In genomic region chr14:75295061-75295461, GRCh38 we compare ENCODE assay signal across 8 cellular contexts. TPM values are rescaled to one million over a fixed set of nuclear protein-coding genes. Genes with fewer than 3 reads are reported as not detected.
A peak's percentile ranks its signal among the peaks of the same experiment; 100 is the strongest.
DNase-seq lines count a peak whose midpoint lies in the region; ATAC-seq and TF ChIP-seq lines count a peak whose summit lies in the region.

No MANE protein-coding gene starts in this region.

- H3K4me3 ChIP-seq in OCI-LY1 (ENCODE audit: low read depth, low read length, poor library complexity, severe bottlenecking): peak overlapping the region; percentile 73
- peak overlapping the region; percentile 53 for H3K4me3 ChIP-seq in smooth muscle cell

- H2AFZ ChIP-seq in OCI-LY1 (ENCODE audit: low read length) (no peak overlapping the region), smooth muscle cell (ENCODE audit: low read depth) (no peak overlapping the region)

- no peaks in the 10 kb centered on the region for H4K20me1 ChIP-seq in OCI-LY1 (ENCODE audit: insufficient read depth, low read length)
- no peaks in the 10 kb centered on the region for H4K20me1 ChIP-seq in smooth muscle cell (ENCODE audit: low read depth)

- H3K4me2 ChIP-seq in OCI-LY1 (ENCODE audit: low read length) (peak overlapping the region; percentile 96), smooth muscle cell (peak overlapping the region; percentile 94)

- H3K79me2 ChIP-seq in OCI-LY1 (ENCODE audit: insufficient read depth, low read length): no peaks in the 10 kb centered on the region
- H3K79me2 ChIP-seq in smooth muscle cell (ENCODE audit: low read depth): no peaks in the 10 kb centered on the region

- H3K27me3 ChIP-seq in OCI-LY1 (ENCODE audit: insufficient read depth, low read length): no peaks in the 10 kb centered on the region
- no peaks in the 10 kb centered on the region for H3K27me3 ChIP-seq in smooth muscle cell (ENCODE audit: low read depth)

- H3K27ac ChIP-seq in OCI-LY1 (ENCODE audit: low read depth, low read length, poor library complexity, severe bottlenecking) (no peak overlapping the region), smooth muscle cell (ENCODE audit: low read depth) (peak overlapping the region; percentile 99)

- H3F3A ChIP-seq in OCI-LY1 (ENCODE audit: insufficient read depth, low read length) (no peaks in the 10 kb centered on the region), smooth muscle cell (ENCODE audit: low read depth) (no peaks in the 10 kb centered on the region)

- H3K4me1 ChIP-seq in OCI-LY1 (ENCODE audit: insufficient read depth, low read length, severe bottlenecking) (peaks cover 18% of the 10 kb centered on the region), smooth muscle cell (ENCODE audit: low read depth) (peaks cover 17% of the 10 kb centered on the region)

- WGBS in smooth muscle cell (ENCODE audit: low lambda C conversion rate): under 1% methylated on average over 12 of the region's 18 CpGs

- TF ChIP-seq CTCF in OCI-LY1 (IDR thresholded peaks at IDR 0.05; ENCODE audit: low read length): no peak
- no peak for TF ChIP-seq CTCF in smooth muscle cell (IDR thresholded peaks at IDR 0.05; ENCODE audit: borderline replicate concordance, insufficient read depth, poor library complexity, severe bottlenecking)

- H3K9me3 ChIP-seq in OCI-LY1 (ENCODE audit: low read length) (no peaks in the 10 kb centered on the region), smooth muscle cell (replicated peaks; ENCODE audit: low read depth) (no peaks in the 10 kb centered on the region)

- DNase-seq in NCI-H1417 (lab: John Stamatoyannopoulos, UW) (peak; percentile 28 to 66 (median 45)), NCI-H1417 treated with DMSO at 0.1 percent for 48 hours (lab: John Stamatoyannopoulos, UW) (no peak), cerebellar cortex (ENCODE audit: low spot score) (peak; percentile 71), kidney glomerular epithelial cell (lab: John Stamatoyannopoulos, UW) (peak; percentile 15), smooth muscle cell (lab: John Stamatoyannopoulos, UW; ENCODE audit: unreplicated experiment) (peak; percentile 44)
- no peak for DNase-seq in activated CD4-positive, CD25-positive, alpha-beta regulatory T cell treated with anti-CD3 and anti-CD28 coated beads, Interleukin-2, amount 50 U/mL, for 72 hours

- ATAC-seq in HG02642 (IDR thresholded peaks at IDR 0.05; ENCODE audit: poor library complexity, unreplicated experiment): no peak

- H3K9ac ChIP-seq in OCI-LY1 (ENCODE audit: low read length): peak overlapping the region; percentile 51; the same call in 1 of the 2 replicates
- peak overlapping the region; percentile 99 for H3K9ac ChIP-seq in smooth muscle cell (ENCODE audit: low read depth)

- H3K9me2 ChIP-seq in OCI-LY1 (ENCODE audit: low read depth, low read length): no peaks in the 10 kb centered on the region

- H3K36me3 ChIP-seq in OCI-LY1 (ENCODE audit: insufficient read depth, low read length) (no peaks in the 10 kb centered on the region), smooth muscle cell (ENCODE audit: low read depth) (no peaks in the 10 kb centered on the region)

RNA-seq across cellular contexts. Expression of gene FOS, which starts 16.4 kb away (rescaled TPM):
- 1,280 and 1,300 TPM in 2 replicates for total RNA-seq in smooth muscle cell
- polyA plus RNA-seq in smooth muscle cell: 1,543 and 1,567 TPM in 2 replicates

Comparison
In these comparisons a context has a peak if more than half of its experiments do, and no peak if none do; other contexts are left out.
1. DNase-seq: peak in NCI-H1417 (3 of 3), cerebellar cortex (single experiment), kidney glomerular epithelial cell (single experiment) and smooth muscle cell (single experiment); none in NCI-H1417 treated with DMSO at 0.1 percent for 48 hours (single experiment) and activated CD4-positive, CD25-positive, alpha-beta regulatory T cell treated with anti-CD3 and anti-CD28 coated beads, Interleukin-2, amount 50 U/mL, for 72 hours (single experiment).